9 cellular contexts compared by ENCODE assay signal in genomic region chr1:32339363-32339978, GRCh38. TPM values are rescaled to one million over a fixed set of nuclear protein-coding genes. Genes with fewer than 3 reads are reported as not detected.
A peak's percentile ranks its signal among the peaks of the same experiment; 100 is the strongest.
DNase-seq lines count a peak whose midpoint lies in the region; ATAC-seq, FAIRE-seq and TF ChIP-seq lines count a peak whose summit lies in the region.
"Had no signal": no experiment of that assay in that cellular context is flagged by ENCODE, and none has a peak within 500 bp of the region (broad histone marks: within the 10 kb centered on the region; RNA-seq: fewer than 3 reads in every experiment).

No MANE protein-coding gene starts in this region.

- POLR2A ChIA-PET in CD4-positive, alpha-beta T cell (lab: Charles Lee), result no interaction called here

- no peaks in the 10 kb centered on the region for H3K9me3 Mint-ChIP-seq in CD4-positive, alpha-beta T cell

- ATAC-seq in HG02610 (IDR thresholded peaks at IDR 0.05; ENCODE audit: unreplicated experiment) (peak; percentile 43), GM18505 (IDR thresholded peaks at IDR 0.05; ENCODE audit: unreplicated experiment) (no peak)
- ATAC-seq in CD4-positive, alpha-beta T cell (ENCODE audit: poor library complexity), result no peak

- H3K36me3 Mint-ChIP-seq in CD4-positive, alpha-beta T cell (ENCODE audit: low read depth), result peaks cover 3% of the 10 kb centered on the region

- intact Hi-C loops in CD4-positive, alpha-beta T cell (cut with DNase I, micrococcal nuclease), result loop anchor here in 1 of 2 experiments (5.0 kb wide), 1 partner anchor 97 kb away; no protein-coding TSS in a partner anchor

- peaks cover 27% of the 10 kb centered on the region for H3K4me1 Mint-ChIP-seq in CD4-positive, alpha-beta T cell (ENCODE audit: low read depth)

- no peak for FAIRE-seq in keratinocyte (lab: Jason Lieb, UNC)
- FAIRE-seq: G401.6 had no signal

- no peak overlapping the region for H3K4me3 ChIP-seq in keratinocyte (ENCODE audit: control insufficient read depth in 2 of 3, extremely low read depth in 1 of 3, insufficient read depth in 2 of 3, low read depth in 1 of 3, low read length in 3 of 3)

- no peaks in the 10 kb centered on the region for H3K36me3 ChIP-seq in keratinocyte (ENCODE audit: control insufficient read depth in 2 of 2, extremely low read depth in 1 of 2, insufficient read depth in 2 of 2, low read length in 2 of 2)

- no peak for TF ChIP-seq POLR2A in GM18505 (IDR thresholded peaks at IDR 0.05; ENCODE audit: borderline replicate concordance, extremely low read depth, insufficient read depth, insufficient read length)

- no peak overlapping the region for H3K27ac ChIP-seq in keratinocyte (ENCODE audit: control insufficient read depth, insufficient read depth, low read length)
- no peak overlapping the region for H3K27ac ChIP-seq in CD4-positive, alpha-beta T cell (ENCODE audit: low read depth, low read length)

- peaks cover 27% of the 10 kb centered on the region for H3K4me1 ChIP-seq in keratinocyte (ENCODE audit: control insufficient read depth, extremely low read depth, insufficient read depth, low read length)

- peaks cover 2% of the 10 kb centered on the region for H4K20me1 ChIP-seq in keratinocyte (ENCODE audit: control insufficient read depth, extremely low read depth, insufficient read depth, low read length)

- peaks cover 14% of the 10 kb centered on the region for H3K27me3 ChIP-seq in keratinocyte (ENCODE audit: control insufficient read depth, extremely low read depth, insufficient read depth, low read length)
- H3K27me3 ChIP-seq in CD4-positive, alpha-beta T cell (ENCODE audit: control insufficient read depth, insufficient read depth, low read length), result no peaks in the 10 kb centered on the region

- no peak overlapping the region for H3K27ac Mint-ChIP-seq in CD4-positive, alpha-beta T cell

- no peak for TF ChIP-seq CTCF in keratinocyte (optimal IDR thresholded peaks at IDR 0.05 in 1 of 3, IDR thresholded peaks at IDR 0.05 in 1 of 3, conservative IDR thresholded peaks at IDR 0.05 in 1 of 3; ENCODE audit: extremely low read depth in 1 of 3, insufficient read depth in 2 of 3, low read length in 3 of 3)
- TF ChIP-seq CTCF in CD4-positive, alpha-beta T cell (IDR thresholded peaks at IDR 0.05), result no peak

- H3K27me3 Mint-ChIP-seq in CD4-positive, alpha-beta T cell, result no peaks in the 10 kb centered on the region

- H3K9me3 ChIP-seq in keratinocyte (ENCODE audit: control insufficient read depth, low read depth, low read length), result no peaks in the 10 kb centered on the region
- no peaks in the 10 kb centered on the region for H3K9me3 ChIP-seq in CD4-positive, alpha-beta T cell (ENCODE audit: control insufficient read depth, low read length)

- H3K9me1 ChIP-seq in keratinocyte (ENCODE audit: control insufficient read depth, extremely low read depth, insufficient read depth, low read length), result no peaks in the 10 kb centered on the region

- no peak overlapping the region for H3K4me3 Mint-ChIP-seq in CD4-positive, alpha-beta T cell

- no peak overlapping the region for H2AFZ ChIP-seq in keratinocyte (ENCODE audit: control insufficient read depth, low read length)

- CTCF ChIA-PET in CD4-positive, alpha-beta T cell (lab: Charles Lee), result no interaction called here

- no peaks in the 10 kb centered on the region for H3K79me2 ChIP-seq in keratinocyte (ENCODE audit: control insufficient read depth, insufficient read depth, low read length)

- no peak overlapping the region for H3K4me2 ChIP-seq in keratinocyte (ENCODE audit: control insufficient read depth, extremely low read depth, insufficient read depth, low read depth, low read length)

- DNase-seq in Daoy (ENCODE audit: low read depth) (peak; percentile 64), keratinocyte (ENCODE audit: low read depth, low spot score) (peak; percentile 58), anterior cingulate cortex (lab: John Stamatoyannopoulos, UW) (no peak), NCI-H2107 treated with DMSO at 0.1 percent for 48 hours (lab: John Stamatoyannopoulos, UW; ENCODE audit: unreplicated experiment) (no peak)
- peak; percentile 59 to 64 for DNase-seq in activated T-cell treated with anti-CD3 and anti-CD28 coated beads, Interleukin-2, amount 50 U/mL, for 48 hours
- DNase-seq in CD4-positive, alpha-beta T cell, result no peak

- dilution Hi-C loops in keratinocyte (cut with MboI; ENCODE audit: extremely low pct_ligation_motif_present, low sequenced_read_pairs), result no loop called here

- H3K9ac ChIP-seq in keratinocyte (ENCODE audit: control insufficient read depth, extremely low read depth, insufficient read depth, low read length), result no peak overlapping the region

RNA-seq across cellular contexts. Expression of gene MARCKSL1, which starts 3.4 kb away (rescaled TPM):
- 132 and 151 TPM in 2 replicates for total RNA-seq in Daoy (2014; rRNA removed; shearing (Covaris generic))
- 8.5 to 23.8 TPM (median 11.6 TPM) in 3 replicates for polyA plus RNA-seq in keratinocyte
- polyA plus RNA-seq in keratinocyte (2011; ENCODE audit: low read depth), result 1.2 TPM
- polyA plus RNA-seq in keratinocyte (2011; cell fraction: cytosol; rRNA removed), result 18.6 and 19.8 TPM in 2 replicates
- 12.5 and 13.9 TPM in 2 replicates for polyA plus RNA-seq in keratinocyte (2011; cell fraction: nucleus; rRNA removed)
- 11.2 and 16.7 TPM in 2 replicates for polyA plus RNA-seq in keratinocyte (2012; ENCODE audit: low replicate concordance)
- polyA minus RNA-seq in keratinocyte, result 9.1 to 13.8 TPM (median 12.5 TPM) in 3 replicates
- 6.9 TPM for polyA minus RNA-seq in keratinocyte (2011; cell fraction: cytosol; rRNA and poly(A)+ RNA removed)
- 3.1 and 5.3 TPM in 2 replicates for polyA minus RNA-seq in keratinocyte (2011; cell fraction: nucleus; rRNA and poly(A)+ RNA removed)
- total RNA-seq in CD4-positive, alpha-beta T cell, result 10 to 100 TPM; 23.4 to 23.6 TPM

RNA-seq across cellular contexts. Expression of gene FAM229A, which starts 22.8 kb away (rescaled TPM):
- total RNA-seq in Daoy (2014; rRNA removed; shearing (Covaris generic)), result 0.48 and 2.7 TPM in 2 replicates
- 0.50 to 2.4 TPM (median 1.1 TPM) in 3 replicates for polyA plus RNA-seq in keratinocyte
- polyA plus RNA-seq in keratinocyte (2011; ENCODE audit: low read depth), result 0.60 TPM
- polyA plus RNA-seq in keratinocyte (2011; cell fraction: cytosol; rRNA removed), result 0.09 and 0.23 TPM in 2 replicates
- polyA plus RNA-seq in keratinocyte (2011; cell fraction: nucleus; rRNA removed), result 9.6 and 12.9 TPM in 2 replicates
- 0.42 and 2.5 TPM in 2 replicates for polyA plus RNA-seq in keratinocyte (2012; ENCODE audit: low replicate concordance)
- 0.69 to 1.9 TPM (median 1.3 TPM) in 3 replicates for polyA minus RNA-seq in keratinocyte
- polyA minus RNA-seq in keratinocyte (2011; cell fraction: cytosol; rRNA and poly(A)+ RNA removed), result not detected
- polyA minus RNA-seq in keratinocyte (2011; cell fraction: nucleus; rRNA and poly(A)+ RNA removed), result 2.8 and 3.9 TPM in 2 replicates
- total RNA-seq in CD4-positive, alpha-beta T cell, result 10 to 100 TPM; 38.0 to 38.6 TPM

RNA-seq across cellular contexts. Expression of gene TSSK3, which starts 22.9 kb away (rescaled TPM):
- 1.9 TPM in 1 of 2 replicates, not detected in the other for total RNA-seq in Daoy (2014; rRNA removed; shearing (Covaris generic))
- 0.05 to 0.16 TPM (median 0.14 TPM) in 3 replicates for polyA plus RNA-seq in keratinocyte
- polyA plus RNA-seq in keratinocyte (2011; ENCODE audit: low read depth), result not detected
- polyA plus RNA-seq in keratinocyte (2011; cell fraction: cytosol; rRNA removed), result not detected in 2 replicates
- polyA plus RNA-seq in keratinocyte (2011; cell fraction: nucleus; rRNA removed), result 0.31 and 0.48 TPM in 2 replicates
- polyA plus RNA-seq in keratinocyte (2012; ENCODE audit: low replicate concordance), result 0.63 TPM in 1 of 2 replicates, not detected in the other
- polyA minus RNA-seq in keratinocyte, result 0.32 to 1.7 TPM in 2 of 3 replicates, not detected in the other
- not detected for polyA minus RNA-seq in keratinocyte (2011; cell fraction: cytosol; rRNA and poly(A)+ RNA removed)
- not detected in 2 replicates for polyA minus RNA-seq in keratinocyte (2011; cell fraction: nucleus; rRNA and poly(A)+ RNA removed)
- total RNA-seq in CD4-positive, alpha-beta T cell, result under 1 TPM in 1 of 2 experiments, not detected in 1; 0.98 TPM

RNA-seq across cellular contexts. Expression of gene HDAC1, which starts 47.6 kb away (rescaled TPM):
- total RNA-seq in Daoy (2014; rRNA removed; shearing (Covaris generic)), result 96.9 and 122 TPM in 2 replicates
- 159 to 198 TPM (median 170 TPM) in 3 replicates for polyA plus RNA-seq in keratinocyte
- polyA plus RNA-seq in keratinocyte (2011; ENCODE audit: low read depth), result 61.3 TPM
- 102 and 113 TPM in 2 replicates for polyA plus RNA-seq in keratinocyte (2011; cell fraction: cytosol; rRNA removed)
- 183 and 195 TPM in 2 replicates for polyA plus RNA-seq in keratinocyte (2011; cell fraction: nucleus; rRNA removed)
- polyA plus RNA-seq in keratinocyte (2012; ENCODE audit: low replicate concordance), result 69.8 and 153 TPM in 2 replicates
- 81.1 to 251 TPM (median 187 TPM) in 3 replicates for polyA minus RNA-seq in keratinocyte
- 71.6 TPM for polyA minus RNA-seq in keratinocyte (2011; cell fraction: cytosol; rRNA and poly(A)+ RNA removed)
- 60.6 and 88.4 TPM in 2 replicates for polyA minus RNA-seq in keratinocyte (2011; cell fraction: nucleus; rRNA and poly(A)+ RNA removed)
- total RNA-seq in CD4-positive, alpha-beta T cell, result 10 to 100 TPM; 56.9 to 61.0 TPM

RNA-seq across cellular contexts. Expression of gene BSDC1, which starts 54.8 kb away (rescaled TPM):
- 69.0 and 75.7 TPM in 2 replicates for total RNA-seq in Daoy (2014; rRNA removed; shearing (Covaris generic))
- polyA plus RNA-seq in keratinocyte, result 37.1 to 51.8 TPM (median 38.1 TPM) in 3 replicates
- 22.5 TPM for polyA plus RNA-seq in keratinocyte (2011; ENCODE audit: low read depth)
- 37.9 and 38.0 TPM in 2 replicates for polyA plus RNA-seq in keratinocyte (2011; cell fraction: cytosol; rRNA removed)
- 70.8 TPM in 2 replicates for polyA plus RNA-seq in keratinocyte (2011; cell fraction: nucleus; rRNA removed)
- polyA plus RNA-seq in keratinocyte (2012; ENCODE audit: low replicate concordance), result 29.6 and 42.9 TPM in 2 replicates
- polyA minus RNA-seq in keratinocyte, result 26.5 to 30.4 TPM (median 30.3 TPM) in 3 replicates
- 21.7 TPM for polyA minus RNA-seq in keratinocyte (2011; cell fraction: cytosol; rRNA and poly(A)+ RNA removed)
- 25.7 and 36.5 TPM in 2 replicates for polyA minus RNA-seq in keratinocyte (2011; cell fraction: nucleus; rRNA and poly(A)+ RNA removed)
- total RNA-seq in CD4-positive, alpha-beta T cell, result 100 to 1,000 TPM; 186 to 190 TPM

Comparison
In these comparisons a context has a peak if more than half of its experiments do, and no peak if none do; other contexts are left out.
1. DNase-seq: peak in Daoy (single experiment), activated T-cell treated with anti-CD3 and anti-CD28 coated beads, Interleukin-2, amount 50 U/mL, for 48 hours (2 of 2) and keratinocyte (single experiment); none in CD4-positive, alpha-beta T cell (0 of 10), anterior cingulate cortex (0 of 58) and NCI-H2107 treated with DMSO at 0.1 percent for 48 hours (single experiment).
2. RNA of gene FAM229A, which starts 22.8 kb away (total RNA-seq): 38.0 to 38.6 TPM in CD4-positive, alpha-beta T cell; 0.48 to 2.7 TPM in Daoy; every median in the first group is over 10 times any median in the second.